ENCODE assay signal across 1 cellular context in the genomic region with DNA sequence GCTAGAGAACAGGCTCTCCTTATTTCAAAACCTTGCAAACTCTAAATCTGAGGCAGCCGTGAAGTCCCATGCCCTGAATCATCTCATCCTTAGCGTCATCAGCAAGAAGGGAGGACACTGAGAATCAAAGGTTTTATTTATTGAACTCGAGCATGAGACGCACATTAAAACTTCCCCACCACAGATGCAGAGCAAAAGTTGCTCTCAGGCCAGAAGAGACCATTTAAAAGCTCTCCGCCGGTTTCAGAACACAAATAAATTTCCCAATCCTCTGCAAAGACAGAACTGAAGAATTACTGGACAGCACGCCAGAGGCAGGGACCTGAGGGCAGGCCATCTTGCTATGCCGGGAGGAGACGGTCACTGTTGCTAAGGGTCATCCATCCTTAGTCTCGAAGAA.
TF ChIP-seq lines count a peak whose summit lies in the region.

No MANE protein-coding gene starts in this region.

TF ChIP-seq in GM23338, 12 proteins besides CTCF, POLR2A, EP300 and RAD21 (continued from another document):
- no peak for TF ChIP-seq REST (IDR thresholded peaks at IDR 0.05; ENCODE audit: unreplicated experiment)
- no peak for TF ChIP-seq STAT1 (IDR thresholded peaks at IDR 0.05; ENCODE audit: unreplicated experiment)
- no peak for TF ChIP-seq ZNF114 (CRISPR knock-in tag; IDR thresholded peaks at IDR 0.05)
